8 cellular contexts compared by ENCODE assay signal in genomic region chr1:61079898-61080336, GRCh38. TPM values are rescaled to one million over a fixed set of nuclear protein-coding genes. Genes with fewer than 3 reads are reported as not detected.
DNase-seq lines count a peak whose midpoint lies in the region; ATAC-seq and TF ChIP-seq lines count a peak whose summit lies in the region.

No MANE protein-coding gene starts in this region.

- no peaks in the 10 kb centered on the region for H3K9me3 ChIP-seq in stomach smooth muscle (ENCODE audit: control insufficient read depth in 2 of 2, low read length in 2 of 2)

- H3K27me3 Mint-ChIP-seq in dendritic cell treated with granulocyte-macrophage colony-stimulating factor and Interleukin-4, amounts not matched to agents 40 ng/mL and 50 ng/mL, for 4 days = peaks cover 14% of the 10 kb centered on the region

- no peaks in the 10 kb centered on the region for H3K36me3 ChIP-seq in stomach smooth muscle (ENCODE audit: control insufficient read depth in 2 of 2, insufficient read depth in 2 of 2, low read length in 2 of 2)

- peak overlapping the region; percentile 98 for H3K27ac Mint-ChIP-seq in dendritic cell treated with granulocyte-macrophage colony-stimulating factor and Interleukin-4, amounts not matched to agents 40 ng/mL and 50 ng/mL, for 4 days

- peak overlapping the region; percentile 66 for H3K4me3 Mint-ChIP-seq in dendritic cell treated with granulocyte-macrophage colony-stimulating factor and Interleukin-4, amounts not matched to agents 40 ng/mL and 50 ng/mL, for 4 days

- H3K9me3 Mint-ChIP-seq in dendritic cell treated with granulocyte-macrophage colony-stimulating factor and Interleukin-4, amounts not matched to agents 40 ng/mL and 50 ng/mL, for 4 days = no peaks in the 10 kb centered on the region

- peaks cover 20% of the 10 kb centered on the region for H3K27me3 ChIP-seq in HL-60 (ENCODE audit: insufficient read depth, poor library complexity, severe bottlenecking)
- no peaks in the 10 kb centered on the region for H3K27me3 ChIP-seq in stomach smooth muscle (ENCODE audit: control insufficient read depth in 1 of 2, insufficient read depth in 2 of 2, low read length in 2 of 2)

- CTCF ChIA-PET in RWPE1 (lab: Yijun Ruan, JAX) = interaction anchor here (0.5 to 0.7 kb wide), 3 partner anchors 14 to 635 kb away, joined by 3 to 4 read pairs (median 4); no protein-coding TSS in a partner anchor

- H3K4me1 ChIP-seq in stomach smooth muscle (ENCODE audit: control insufficient read depth, insufficient read depth, low read length) = peaks cover 38% of the 10 kb centered on the region

- ATAC-seq in left lobe of liver (peak; percentile 55), GM21423 (IDR thresholded peaks at IDR 0.05; ENCODE audit: unreplicated experiment) (no peak), HG02981 (IDR thresholded peaks at IDR 0.05; ENCODE audit: unreplicated experiment) (no peak)

- peak; percentile 65 for TF ChIP-seq CTCF in C4-2B (conservative IDR thresholded peaks at IDR 0.05)
- no peak for TF ChIP-seq CTCF in HL-60 (IDR thresholded peaks at IDR 0.05; ENCODE audit: insufficient read depth, low read length)
- TF ChIP-seq CTCF in RWPE1 (conservative IDR thresholded peaks at IDR 0.05; ENCODE audit: low read depth) = peak; percentile 38

- DNase-seq in HL-60 (ENCODE audit: low read depth in 1 of 2, low spot score in 1 of 2) (peak; percentile 12 to 38), RWPE1 (ENCODE audit: low spot score) (peak; percentile 69), left lobe of liver (ENCODE audit: low spot score) (peak; percentile 84)

- peak overlapping the region; percentile 30 to 68 for H3K9ac ChIP-seq in stomach smooth muscle (ENCODE audit: low read length in 2 of 2)

- POLR2A ChIA-PET in RWPE1 (lab: Yijun Ruan, JAX; ENCODE audit: low non-redundant PET) = no interaction called here

- intact Hi-C loops in dendritic cell treated with granulocyte-macrophage colony-stimulating factor and Interleukin-4, amounts not matched to agents 40 ng/mL and 50 ng/mL, for 4 days (cut with micrococcal nuclease) = loop anchor here (2.0 to 10.0 kb wide), 3 partner anchors 565 to 1355 kb away; partner anchors contain the start of genes TM2D1 and USP1

- no peak overlapping the region for H3K4me3 ChIP-seq in HL-60 (replicated peaks; ENCODE audit: insufficient read depth, low read length)
- peak overlapping the region; percentile 17 to 90 for H3K4me3 ChIP-seq in stomach smooth muscle (ENCODE audit: low read length in 2 of 2)

- H3K36me3 Mint-ChIP-seq in dendritic cell treated with granulocyte-macrophage colony-stimulating factor and Interleukin-4, amounts not matched to agents 40 ng/mL and 50 ng/mL, for 4 days (ENCODE audit: low read depth) = peaks cover 19% of the 10 kb centered on the region

- H3K4me1 Mint-ChIP-seq in dendritic cell treated with granulocyte-macrophage colony-stimulating factor and Interleukin-4, amounts not matched to agents 40 ng/mL and 50 ng/mL, for 4 days (ENCODE audit: low read depth) = peaks cover 58% of the 10 kb centered on the region

- H3K27ac ChIP-seq in C4-2B = peak overlapping the region; percentile 57
- H3K27ac ChIP-seq in HL-60 (replicated peaks) = no peak overlapping the region
- H3K27ac ChIP-seq in RWPE1 = peak overlapping the region; percentile 81
- H3K27ac ChIP-seq in stomach smooth muscle (ENCODE audit: low read length) = peak overlapping the region; percentile 66

RNA-seq across cellular contexts. Expression of gene NFIA, which starts 2.4 kb away (rescaled TPM):
- total RNA-seq in left lobe of liver = 69.9 TPM

Comparison
In these comparisons a context has a peak if more than half of its experiments do, and no peak if none do; other contexts are left out.
1. DNase-seq: peak in every context shown above with its lines; median percentile 84 in left lobe of liver; 69 in RWPE1; 25 in HL-60.